Comparison of ENCODE assay signal across 8 cellular contexts in the genomic region with DNA sequence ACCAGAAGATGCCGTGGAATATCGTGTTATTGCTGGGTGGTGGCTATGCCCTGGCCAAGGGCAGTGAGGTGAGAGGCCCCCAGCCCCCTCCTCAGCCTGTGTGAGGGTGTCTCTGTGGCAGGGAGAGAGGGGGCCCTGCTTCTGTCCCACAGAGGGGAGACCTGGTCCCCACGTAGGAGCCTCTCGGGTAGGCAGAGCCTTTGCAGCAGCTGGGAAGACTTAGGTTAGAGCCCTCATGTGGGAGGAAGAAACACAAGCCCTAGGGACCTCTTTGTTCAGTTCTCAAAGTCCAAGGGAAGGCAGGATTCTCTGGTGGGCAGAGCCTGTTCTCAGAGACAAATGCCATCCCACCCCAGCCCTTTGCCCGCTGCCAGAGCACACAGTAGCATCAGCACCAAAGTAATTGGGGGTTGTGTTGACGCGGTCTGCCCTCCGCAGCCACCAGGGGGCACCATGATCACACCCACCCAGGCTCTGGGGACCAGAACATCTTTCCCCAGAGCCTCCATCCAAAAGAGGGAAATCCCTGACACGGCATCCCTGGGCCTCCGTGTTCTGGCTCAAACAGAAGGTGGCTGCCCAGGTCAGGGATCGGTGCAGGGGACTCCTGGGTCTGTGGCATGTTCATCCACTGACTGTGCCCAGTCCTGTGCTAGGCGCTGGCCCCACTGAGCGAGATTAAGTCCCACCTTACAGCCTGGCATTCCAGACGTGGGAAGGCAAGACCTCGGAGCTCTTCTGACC. TPM values are rescaled to one million over a fixed set of nuclear protein-coding genes. Genes with fewer than 3 reads are reported as not detected.
DNase-seq lines count a peak whose midpoint lies in the region; ATAC-seq, FAIRE-seq and TF ChIP-seq lines count a peak whose summit lies in the region.

No MANE protein-coding gene starts in this region.

- FAIRE-seq in GM18507 (lab: Jason Lieb, UNC): peak; percentile 97

- no peaks in the 10 kb centered on the region for H3K79me2 ChIP-seq in hepatocyte

- peaks cover 3% of the 10 kb centered on the region for H3K27me3 Mint-ChIP-seq in T-helper 2 cell treated with Interferon-gamma antibody and Interleukin-4, amounts not matched to agents 5 μg/mL and 100 μg/mL, for 36 hours (ENCODE audit: low read depth)

- peaks cover 22% of the 10 kb centered on the region for H3K27me3 ChIP-seq in AG04450 (ENCODE audit: control insufficient read depth, insufficient read depth, low read length)
- no peaks in the 10 kb centered on the region for H3K27me3 ChIP-seq in ascending aorta
- H3K27me3 ChIP-seq in hepatocyte: no peaks in the 10 kb centered on the region

- DNase-seq in AG04450 (ENCODE audit: low read depth, low spot score) (peak; percentile 13), GM18507 (ENCODE audit: extremely low spot score, insufficient read length, low read depth) (peak; percentile 79), NCI-H1105 (lab: John Stamatoyannopoulos, UW) (peak; percentile 48), ascending aorta (ENCODE audit: low spot score in 2 of 2) (peak in 1 of 2 donors; percentile 75), hepatocyte (ENCODE audit: low spot score) (peak; percentile 83), smooth muscle cell of the brain vasculature (ENCODE audit: low read depth, low spot score) (peak; percentile 21)
- DNase-seq in T-helper 2 cell treated with Interferon-gamma antibody and Interleukin-4, amounts not matched to agents 5 μg/mL and 100 μg/mL, for 36 hours (ENCODE audit: low spot score): peak; percentile 56

- H3K9me3 Mint-ChIP-seq in T-helper 2 cell treated with Interferon-gamma antibody and Interleukin-4, amounts not matched to agents 5 μg/mL and 100 μg/mL, for 36 hours: no peaks in the 10 kb centered on the region

- no peaks in the 10 kb centered on the region for H3K9me2 ChIP-seq in hepatocyte (replicated peaks; ENCODE audit: insufficient read depth)

- no peak overlapping the region for H3K4me3 Mint-ChIP-seq in T-helper 2 cell treated with Interferon-gamma antibody and Interleukin-4, amounts not matched to agents 5 μg/mL and 100 μg/mL, for 36 hours

- H3K4me3 ChIP-seq in AG04450 (ENCODE audit: low read depth, low read length) (no peak overlapping the region), ascending aorta (no peak overlapping the region), hepatocyte (no peak overlapping the region)

- H3K36me3 ChIP-seq in ascending aorta (no peaks in the 10 kb centered on the region), hepatocyte (replicated peaks; ENCODE audit: insufficient read depth, low read depth) (no peaks in the 10 kb centered on the region)

- no peaks in the 10 kb centered on the region for H4K20me1 ChIP-seq in hepatocyte (ENCODE audit: insufficient read depth, poor library complexity, severe bottlenecking)

- H3K27ac ChIP-seq in AG04450 (ENCODE audit: low read depth, low read length) (no peak overlapping the region), ascending aorta (no peak overlapping the region), hepatocyte (no peak overlapping the region)

- H3K4me1 Mint-ChIP-seq in T-helper 2 cell treated with Interferon-gamma antibody and Interleukin-4, amounts not matched to agents 5 μg/mL and 100 μg/mL, for 36 hours (ENCODE audit: low read depth): no peaks in the 10 kb centered on the region

- H3K9me3 ChIP-seq in AG04450 (ENCODE audit: control insufficient read depth, insufficient read depth, low read length) (no peaks in the 10 kb centered on the region; the same call in 1 of the 2 replicates), ascending aorta (no peaks in the 10 kb centered on the region), hepatocyte (ENCODE audit: low read depth) (no peaks in the 10 kb centered on the region)

- POLR2A ChIA-PET in AG04450 (lab: Yijun Ruan, JAX): no interaction called here

- intact Hi-C loops in ascending aorta (cut with DNase I): loop anchor here (1.0 to 2.0 kb wide), 2 partner anchors 46 to 116 kb away; no protein-coding TSS in a partner anchor

- CTCF ChIA-PET in AG04450 (lab: Charles Lee): interaction anchor here (1.1 to 8.1 kb wide), 10 partner anchors 9 to 118 kb away, joined by 3 to 70 read pairs (median 8); no protein-coding TSS in a partner anchor

- no peak for ATAC-seq in GM18520 (IDR thresholded peaks at IDR 0.05; ENCODE audit: unreplicated experiment)

- H2AFZ ChIP-seq in hepatocyte: no peak overlapping the region

- H3K36me3 Mint-ChIP-seq in T-helper 2 cell treated with Interferon-gamma antibody and Interleukin-4, amounts not matched to agents 5 μg/mL and 100 μg/mL, for 36 hours (ENCODE audit: low read depth): no peaks in the 10 kb centered on the region

- H3K27ac Mint-ChIP-seq in T-helper 2 cell treated with Interferon-gamma antibody and Interleukin-4, amounts not matched to agents 5 μg/mL and 100 μg/mL, for 36 hours: no peak overlapping the region

- peak; percentile 93 for TF ChIP-seq CTCF in AG04450 (IDR thresholded peaks at IDR 0.05; ENCODE audit: low read depth, low read length)
- TF ChIP-seq CTCF in ascending aorta (IDR thresholded peaks at IDR 0.05): peak; percentile 64 to 91 (median 69)
- peak; percentile 83 for TF ChIP-seq CTCF in hepatocyte (IDR thresholded peaks at IDR 0.05; ENCODE audit: poor library complexity)

- H3K4me1 ChIP-seq in ascending aorta (no peaks in the 10 kb centered on the region), hepatocyte (ENCODE audit: insufficient read depth) (no peaks in the 10 kb centered on the region)

- no peak overlapping the region for H3K4me2 ChIP-seq in hepatocyte

- WGBS in hepatocyte (ENCODE audit: low lambda C conversion rate, missing lambda C conversion rate): 51% methylated on average over 15 of the region's 15 CpGs

RNA-seq across cellular contexts. Expression of gene FOXN1, which starts 11.5 kb away (rescaled TPM):
- not detected in 2 replicates for polyA plus RNA-seq in AG04450 (2011; rRNA removed)
- not detected in 2 replicates for polyA minus RNA-seq in AG04450 (2011; rRNA and poly(A)+ RNA removed)
- not detected for total RNA-seq in ascending aorta
- not detected in 2 replicates for total RNA-seq in hepatocyte
- 0.87 TPM in 1 of 2 replicates, not detected in the other for polyA plus RNA-seq in hepatocyte

RNA-seq across cellular contexts. Expression of gene SLC13A2, which starts 21.2 kb away (rescaled TPM):
- polyA plus RNA-seq in AG04450 (2011; rRNA removed) (not detected in 2 replicates), hepatocyte (1.1 and 2.0 TPM in 2 replicates)
- polyA minus RNA-seq in AG04450 (2011; rRNA and poly(A)+ RNA removed): not detected in 2 replicates
- total RNA-seq in ascending aorta (not detected), hepatocyte (1.2 and 2.0 TPM in 2 replicates)

RNA-seq across cellular contexts. Expression of gene UNC119, which starts 57.8 kb away (rescaled TPM):
- polyA plus RNA-seq in AG04450 (2011; rRNA removed): 51.2 and 54.3 TPM in 2 replicates
- polyA minus RNA-seq in AG04450 (2011; rRNA and poly(A)+ RNA removed): 28.7 and 39.4 TPM in 2 replicates
- total RNA-seq in ascending aorta: 33.8 TPM
- 65.2 and 68.1 TPM in 2 replicates for total RNA-seq in hepatocyte
- polyA plus RNA-seq in hepatocyte: 85.5 and 87.6 TPM in 2 replicates
